8 cellular contexts compared by ENCODE assay signal in genomic region chr12:13100882-13101769, GRCh38. TPM values are rescaled to one million over a fixed set of nuclear protein-coding genes. Genes with fewer than 3 reads are reported as not detected.
DNase-seq lines count a peak whose midpoint lies in the region; ATAC-seq and TF ChIP-seq lines count a peak whose summit lies in the region.

No MANE protein-coding gene starts in this region.

- H3K36me3 Mint-ChIP-seq in natural killer cell = no peaks in the 10 kb centered on the region

- TF ChIP-seq CTCF in fibroblast of mammary gland (conservative IDR thresholded peaks at IDR 0.05; ENCODE audit: control insufficient read depth, insufficient read depth, low read depth, low read length) (no peak), natural killer cell (IDR thresholded peaks at IDR 0.05) (no peak)

- H3K27me3 Mint-ChIP-seq in natural killer cell (ENCODE audit: low read depth in 2 of 2) = peaks cover 0 to 5% of the 10 kb centered on the region in 2 donors

- peak overlapping the region; percentile 78 for H3K9ac ChIP-seq in HUES48 (ENCODE audit: low read depth, low read length)

- H3K36me3 ChIP-seq in HUES48 (ENCODE audit: control insufficient read depth, insufficient read depth, low read length) = no peaks in the 10 kb centered on the region

- peaks cover 34% of the 10 kb centered on the region for H3K4me1 ChIP-seq in HUES48 (ENCODE audit: control insufficient read depth, insufficient read depth, low read length)

- H3K4me3 ChIP-seq in HUES48 (ENCODE audit: low read depth, low read length) (peak overlapping the region; percentile 80), fibroblast of mammary gland (ENCODE audit: control insufficient read depth, low read depth, low read length) (peak overlapping the region; percentile 37)

- intact Hi-C loops in natural killer cell (cut with micrococcal nuclease) = loop anchor here (5.0 kb wide), 2 partner anchors 384 to 1671 kb away; partner anchors contain the start of gene CDKN1B

- H3K9me3 Mint-ChIP-seq in natural killer cell = no peaks in the 10 kb centered on the region

- no peaks in the 10 kb centered on the region for H3K9me3 ChIP-seq in HUES48 (ENCODE audit: control insufficient read depth, insufficient read depth, low read length)

- H3K27ac Mint-ChIP-seq in natural killer cell = peak overlapping the region; percentile 82 to 97

- peak overlapping the region; percentile 90 for H3K4me3 Mint-ChIP-seq in natural killer cell

- H3K27me3 ChIP-seq in HUES48 (ENCODE audit: control insufficient read depth, insufficient read depth, low read length) = no peaks in the 10 kb centered on the region; the same call in 1 of the 2 replicates

- H3K4me1 Mint-ChIP-seq in natural killer cell = peaks cover 40 to 45% of the 10 kb centered on the region in 2 donors

- DNase-seq in DMS114 treated with DMSO at 0.1 percent for 48 hours (lab: John Stamatoyannopoulos, UW; ENCODE audit: unreplicated experiment) (peak; percentile 58), fibroblast of mammary gland (ENCODE audit: low read depth) (peak; percentile 96), natural killer cell (peak; percentile 97)
- DNase-seq in activated T-helper 1 cell treated with anti-CD3 and anti-CD28 coated beads, Interleukin-2, amount 50 U/mL, for 16 hours (ENCODE audit: low read depth in 1 of 2, low spot score in 1 of 2) = peak; percentile 80 to 88
- DNase-seq in stimulated activated naive CD4-positive, alpha-beta T cell (lab: John Stamatoyannopoulos, UW) = peak; percentile 88 to 95 (median 90)

- ATAC-seq in GM21423 (IDR thresholded peaks at IDR 0.05; ENCODE audit: unreplicated experiment) (peak; percentile 91), natural killer cell (peak; percentile 86 to 96 (median 91))

- H3K27ac ChIP-seq in HUES48 (ENCODE audit: low read depth, low read length) = peak overlapping the region; percentile 86

TF ChIP-seq in PFSK-1, 5 proteins besides CTCF, POLR2A, EP300 and RAD21:
- no peak for TF ChIP-seq POLR2AphosphoS5 (IDR thresholded peaks at IDR 0.05; ENCODE audit: low read depth, low read length)
- peak; percentile 74 for TF ChIP-seq FOXP2 (optimal IDR thresholded peaks at IDR 0.05; ENCODE audit: borderline replicate concordance, extremely low read depth, extremely low read length, insufficient read depth)
- TF ChIP-seq SIN3A (IDR thresholded peaks at IDR 0.05; ENCODE audit: borderline replicate concordance, insufficient read depth, low read length) = peak; percentile 64; the same call in 1 of the 2 replicates
TF ChIP-seq in PFSK-1: peak in this region for 2.

RNA-seq across cellular contexts. Expression of gene GSG1, which starts 2.3 kb away (rescaled TPM):
- polyA plus RNA-seq in PFSK-1 (2012; ENCODE audit: insufficient read length, low read depth) = not detected
- total RNA-seq in natural killer cell = not detected

RNA-seq across cellular contexts. Expression of gene FAM234B, which starts 56.9 kb away (rescaled TPM):
- 2.6 TPM for polyA plus RNA-seq in PFSK-1 (2012; ENCODE audit: insufficient read length, low read depth)
- 1 to 10 TPM; 5.5 to 8.7 (median 6.6) TPM for total RNA-seq in natural killer cell

Comparison
In these comparisons a context has a peak if more than half of its experiments do, and no peak if none do; other contexts are left out.
1. Peak in every context shown above with its lines: DNase-seq, ATAC-seq, H3K4me3 ChIP-seq and H3K27ac ChIP-seq.